Comparison of ENCODE assay signal across 21 cellular contexts in the genomic region with DNA sequence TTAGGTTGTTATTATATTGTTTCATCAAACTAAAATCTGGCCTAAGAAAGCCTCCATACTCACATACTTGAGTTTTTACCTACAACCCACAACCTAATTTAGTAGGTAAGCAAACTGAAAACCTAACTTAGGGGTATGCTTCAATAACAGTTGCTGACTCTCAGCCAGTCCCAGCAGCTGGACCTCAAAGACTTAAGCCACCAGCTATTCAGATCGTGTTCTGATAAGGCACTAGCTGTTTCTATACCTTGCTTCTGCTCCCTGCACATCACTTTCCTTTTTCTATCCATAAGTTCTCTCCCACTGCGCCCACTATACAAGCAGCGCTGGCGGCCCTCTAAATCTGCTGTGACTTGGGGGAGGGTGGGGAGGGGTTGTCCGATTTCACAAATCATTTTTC. TPM values are rescaled to one million over a fixed set of nuclear protein-coding genes. Genes with fewer than 3 reads are reported as not detected.
DNase-seq lines count a peak whose midpoint lies in the region; ATAC-seq and TF ChIP-seq lines count a peak whose summit lies in the region.
"Had no signal": no experiment of that assay in that cellular context is flagged by ENCODE, and none has a peak within 500 bp of the region (broad histone marks: within the 10 kb centered on the region; RNA-seq: fewer than 3 reads in every experiment).

No MANE protein-coding gene starts in this region.

- TF ChIP-seq CTCF in DND-41 (IDR thresholded peaks at IDR 0.05; ENCODE audit: borderline replicate concordance, extremely low read depth, low read length, poor library complexity, severe bottlenecking) = no peak

- H3K27me3 ChIP-seq in DND-41 (ENCODE audit: insufficient read depth, low read length, poor library complexity) = no peaks in the 10 kb centered on the region
- H3K27me3 ChIP-seq in SJCRH30 = no peaks in the 10 kb centered on the region
- no peaks in the 10 kb centered on the region for H3K27me3 ChIP-seq in mesendoderm (ENCODE audit: insufficient read depth, low read length, poor library complexity)
- H3K27me3 ChIP-seq: BLaER1 treated with 17β-estradiol and CSF1 and Interleukin-3, amounts not matched to agents 10 nM and 100 nM had no signal

- no peak overlapping the region for H3K9ac ChIP-seq in DND-41 (ENCODE audit: low read depth, low read length)
- H3K9ac ChIP-seq in mesendoderm (ENCODE audit: low read length) = no peak overlapping the region
- H3K9ac ChIP-seq: BLaER1 treated with 17β-estradiol and CSF1 and Interleukin-3, amounts not matched to agents 10 nM and 100 nM had no signal

- H3K79me2 ChIP-seq in DND-41 (ENCODE audit: insufficient read depth, low read length) (no peaks in the 10 kb centered on the region), mesendoderm (ENCODE audit: control insufficient read depth, insufficient read depth, low read length) (no peaks in the 10 kb centered on the region)

- H2AFZ ChIP-seq in DND-41 (ENCODE audit: low read depth, low read length) = no peak overlapping the region

- DNase-seq in NCI-H82 (lab: John Stamatoyannopoulos, UW) (peak; percentile 4), NCI-H82 treated with DMSO at 0.1 percent for 48 hours (lab: John Stamatoyannopoulos, UW; ENCODE audit: unreplicated experiment) (no peak), DND-41 (no peak), SJCRH30 (peak; percentile 27 to 61), mesendoderm (peak; percentile 56), SIG-M5 treated with dmso at 0.1 percent for 504 hours (lab: John Stamatoyannopoulos, UW; ENCODE audit: unreplicated experiment) (no peak)
- DNase-seq in activated CD4-positive, alpha-beta T cell treated with anti-CD3 and anti-CD28 coated beads, Interleukin-2, amount 50 U/mL, for 4 hours = no peak
- DNase-seq: AML-193; Caco-2; Calu3; CD4-positive, alpha-beta T cell; CD8-positive, alpha-beta T cell; DMS79 treated with DMSO at 0.1 percent for 48 hours; EL; GDM1 had no signal

- H4K20me1 ChIP-seq in DND-41 (ENCODE audit: insufficient read depth, low read length) = no peaks in the 10 kb centered on the region
- H4K20me1 ChIP-seq: BLaER1 treated with 17β-estradiol and CSF1 and Interleukin-3, amounts not matched to agents 10 nM and 100 nM had no signal

- H3K4me1 ChIP-seq in DND-41 (ENCODE audit: insufficient read depth, low read length) (no peaks in the 10 kb centered on the region), SJCRH30 (peaks cover 19% of the 10 kb centered on the region; the same call in 1 of the 2 replicates), mesendoderm (ENCODE audit: control insufficient read depth, low read depth, low read length) (no peaks in the 10 kb centered on the region)
- H3K4me1 ChIP-seq: A549, Caco-2 had no signal

- H3K27ac ChIP-seq in DND-41 (ENCODE audit: low read length) (no peak overlapping the region), SJCRH30 (no peak overlapping the region), mesendoderm (ENCODE audit: low read depth, low read length) (no peak overlapping the region)
- H3K27ac ChIP-seq: 22Rv1; A549; BLaER1 treated with 17β-estradiol and CSF1 and Interleukin-3, amounts not matched to agents 10 nM and 100 nM; C4-2B had no signal

- H2AK5ac ChIP-seq in mesendoderm (ENCODE audit: low read length) = no peak overlapping the region

- no peaks in the 10 kb centered on the region for H3K79me1 ChIP-seq in mesendoderm (ENCODE audit: low read length)

- H3K4me3 ChIP-seq in DND-41 (ENCODE audit: low read depth in 1 of 2, low read length in 2 of 2) (no peak overlapping the region), SJCRH30 (no peak overlapping the region), mesendoderm (ENCODE audit: low read length) (no peak overlapping the region)
- H3K4me3 ChIP-seq: A549; BLaER1 treated with 17β-estradiol and CSF1 and Interleukin-3, amounts not matched to agents 10 nM and 100 nM; GM12878 had no signal

- H2BK15ac ChIP-seq in mesendoderm (replicated peaks; ENCODE audit: low read depth) = no peak overlapping the region

- no peak overlapping the region for H3K18ac ChIP-seq in mesendoderm (ENCODE audit: low read length)

- H3K23ac ChIP-seq in mesendoderm (ENCODE audit: low read length) = no peak overlapping the region

- ATAC-seq in DND-41 (ENCODE audit: insufficient read depth, low read depth) (peak; percentile 19; the same call in 1 of the 3 replicates), HG02938 (IDR thresholded peaks at IDR 0.05; ENCODE audit: unreplicated experiment) (no peak)
- ATAC-seq: A549; CD8-positive, alpha-beta T cell; GM12878 had no signal

- H4K5ac ChIP-seq in mesendoderm (ENCODE audit: low read length) = no peak overlapping the region

- H2BK5ac ChIP-seq in mesendoderm (ENCODE audit: low read length) = no peak overlapping the region

- H3K56ac ChIP-seq in mesendoderm (ENCODE audit: low read length) = no peak overlapping the region

- H3K4me2 ChIP-seq in DND-41 (ENCODE audit: insufficient read depth, low read length) (no peak overlapping the region), mesendoderm (ENCODE audit: low read length) (no peak overlapping the region)
- H3K4me2 ChIP-seq: A549; BLaER1 treated with 17β-estradiol and CSF1 and Interleukin-3, amounts not matched to agents 10 nM and 100 nM had no signal

- no CpG with 5 or more reads among the region's 5 CpGs for WGBS in mesendoderm (ENCODE audit: extremely low coverage, insufficient coverage, low lambda C conversion rate)

- H2BK120ac ChIP-seq in mesendoderm (ENCODE audit: low read depth, low read length) = no peak overlapping the region

- H3K4ac ChIP-seq in mesendoderm (ENCODE audit: low read depth, low read length) = no peak overlapping the region

- H4K8ac ChIP-seq in mesendoderm (ENCODE audit: low read depth, low read length) = no peak overlapping the region

- H3K36me3 ChIP-seq in DND-41 (ENCODE audit: insufficient read depth, low read length) = no peaks in the 10 kb centered on the region
- no peaks in the 10 kb centered on the region for H3K36me3 ChIP-seq in SJCRH30
- H3K36me3 ChIP-seq in mesendoderm (ENCODE audit: control insufficient read depth, insufficient read depth, low read length) = no peaks in the 10 kb centered on the region
- H3K36me3 ChIP-seq: BLaER1 treated with 17β-estradiol and CSF1 and Interleukin-3, amounts not matched to agents 10 nM and 100 nM had no signal

- no peaks in the 10 kb centered on the region for H3K9me3 ChIP-seq in DND-41 (ENCODE audit: insufficient read depth, low read length, severe bottlenecking)
- H3K9me3 ChIP-seq in SJCRH30 (replicated peaks) = no peaks in the 10 kb centered on the region
- H3K9me3 ChIP-seq: A549; BLaER1 treated with 17β-estradiol and CSF1 and Interleukin-3, amounts not matched to agents 10 nM and 100 nM; Caco-2 had no signal

RNA-seq across cellular contexts. Expression of gene SUGCT, which starts 42.3 kb away (rescaled TPM):
- 4.4 and 4.8 TPM in 2 replicates for total RNA-seq in SJCRH30 (2014; rRNA removed; shearing (Covaris generic))
- 4.2 TPM for polyA plus RNA-seq in mesendoderm (2013, experiment 1 of 2)
- polyA plus RNA-seq in mesendoderm (2013, experiment 2 of 2) = 3.2 TPM

RNA-seq across cellular contexts. Expression of gene MPLKIP, which starts 42.6 kb away (rescaled TPM):
- total RNA-seq in SJCRH30 (2014; rRNA removed; shearing (Covaris generic)) = 46.2 and 47.7 TPM in 2 replicates
- 46.8 TPM for polyA plus RNA-seq in mesendoderm (2013, experiment 1 of 2)
- 46.8 TPM for polyA plus RNA-seq in mesendoderm (2013, experiment 2 of 2)

Comparison
In these comparisons a context has a peak if more than half of its experiments do, and no peak if none do; other contexts are left out.
1. DNase-seq: peak in NCI-H82 (single experiment), SJCRH30 (2 of 2) and mesendoderm (single experiment); none in NCI-H82 treated with DMSO at 0.1 percent for 48 hours (single experiment), DND-41 (single experiment), activated CD4-positive, alpha-beta T cell treated with anti-CD3 and anti-CD28 coated beads, Interleukin-2, amount 50 U/mL, for 4 hours (0 of 2) and SIG-M5 treated with dmso at 0.1 percent for 504 hours (single experiment).